In genomic region chr4:83455300-83456183, GRCh38 we compare ENCODE assay signal across 8 cellular contexts. TPM values are rescaled to one million over a fixed set of nuclear protein-coding genes. Genes with fewer than 3 reads are reported as not detected.
A peak's percentile ranks its signal among the peaks of the same experiment; 100 is the strongest.
DNase-seq lines count a peak whose midpoint lies in the region; ATAC-seq and TF ChIP-seq lines count a peak whose summit lies in the region.

HELQ (minus strand) TSS chr4:83455823; CDS start chr4:83455693, 130 bp downstream.
MRPS18C (plus strand) TSS chr4:83456058; CDS start chr4:83456078, 20 bp downstream.

- TF ChIP-seq CTCF in DND-41 (IDR thresholded peaks at IDR 0.05; ENCODE audit: borderline replicate concordance, extremely low read depth, low read length, poor library complexity, severe bottlenecking) = peak; percentile 39
- TF ChIP-seq CTCF in KMS-11 (conservative IDR thresholded peaks at IDR 0.05; ENCODE audit: low read depth, low read length) = 0 out of 2 replicates have a peak, but pooled peaks have one; percentile 17
- TF ChIP-seq CTCF in Panc1 (IDR thresholded peaks at IDR 0.05) = no peak

- no peaks in the 10 kb centered on the region for H4K20me1 ChIP-seq in DND-41 (ENCODE audit: insufficient read depth, low read length)
- H4K20me1 ChIP-seq in KMS-11 (ENCODE audit: insufficient read depth) = no peaks in the 10 kb centered on the region

- peaks cover 58% of the 10 kb centered on the region for H3K36me3 ChIP-seq in DND-41 (ENCODE audit: insufficient read depth, low read length)
- H3K36me3 ChIP-seq in KMS-11 (ENCODE audit: insufficient read depth) = peaks cover 15% of the 10 kb centered on the region; the same call in 1 of the 2 replicates
- peaks cover 32% of the 10 kb centered on the region for H3K36me3 ChIP-seq in Panc1 (ENCODE audit: control insufficient read depth, insufficient read depth, low read length)
- H3K36me3 ChIP-seq in esophagus (ENCODE audit: control insufficient read depth in 2 of 2, insufficient read depth in 2 of 2, low read length in 1 of 2) = peaks cover 0 to 4% of the 10 kb centered on the region in 2 donors
- H3K36me3 ChIP-seq in mucosa of stomach (ENCODE audit: control insufficient read depth, insufficient read depth, low read length) = no peaks in the 10 kb centered on the region

- in situ Hi-C loops in Panc1 (cut with HindIII; ENCODE audit: low pct_unique_long_range_greater_than_20kb, low sequenced_read_pairs) = no loop called here

- H3K36me3 Mint-ChIP-seq in activated T-cell treated with anti-CD3 and anti-CD28 coated beads, Interleukin-2, amount 50 U/mL, for 4 hours (ENCODE audit: insufficient read depth) = peaks cover 43% of the 10 kb centered on the region

- H3K79me2 ChIP-seq in DND-41 (ENCODE audit: insufficient read depth, low read length) = peaks cover 62% of the 10 kb centered on the region
- H3K79me2 ChIP-seq in KMS-11 (ENCODE audit: insufficient read depth, low read depth) = peaks cover 41% of the 10 kb centered on the region

- CTCF ChIA-PET in Panc1 (lab: Charles Lee) = no interaction called here

- H3K4me1 ChIP-seq in DND-41 (ENCODE audit: insufficient read depth, low read length) (peaks cover 36% of the 10 kb centered on the region), KMS-11 (ENCODE audit: low read depth, poor library complexity, severe bottlenecking) (peaks cover 27% of the 10 kb centered on the region), Panc1 (ENCODE audit: control insufficient read depth, insufficient read depth, low read length) (peaks cover 10% of the 10 kb centered on the region; the same call in 1 of the 2 replicates), esophagus (ENCODE audit: control insufficient read depth in 2 of 2, insufficient read depth in 2 of 2, low read length in 1 of 2) (no peaks in the 10 kb centered on the region), mucosa of stomach (ENCODE audit: control insufficient read depth, insufficient read depth, low read length) (no peaks in the 10 kb centered on the region)

- H3K9me3 ChIP-seq in DND-41 (ENCODE audit: insufficient read depth, low read length, severe bottlenecking) (no peaks in the 10 kb centered on the region), Panc1 (ENCODE audit: control insufficient read depth, insufficient read depth, low read depth, low read length) (no peaks in the 10 kb centered on the region), esophagus (ENCODE audit: control insufficient read depth in 2 of 2, insufficient read depth in 1 of 2, low read depth in 1 of 2, low read length in 1 of 2) (no peaks in the 10 kb centered on the region), mucosa of stomach (ENCODE audit: control insufficient read depth, low read length) (no peaks in the 10 kb centered on the region)

- H3K4me3 Mint-ChIP-seq in activated T-cell treated with anti-CD3 and anti-CD28 coated beads, Interleukin-2, amount 50 U/mL, for 4 hours = peak within 1 kb of the TSS; percentile 100

- DNase-seq in DND-41 (peak; percentile 98), Panc1 (ENCODE audit: low read depth, low spot score) (peak; percentile 92)
- DNase-seq in activated T-cell treated with anti-CD3 and anti-CD28 coated beads, Interleukin-2, amount 50 U/mL, for 4 hours = peak; percentile 90
- DNase-seq in stimulated activated CD8-positive, alpha-beta memory T cell treated with anti-CD3 and anti-CD28 coated beads, Interleukin-7, amount 100 ng/mL, for 1 hour (ENCODE audit: low read depth in 2 of 2) = peak; percentile 82 to 86

- no peaks in the 10 kb centered on the region for H3K27me3 ChIP-seq in DND-41 (ENCODE audit: insufficient read depth, low read length, poor library complexity)
- no peaks in the 10 kb centered on the region for H3K27me3 ChIP-seq in KMS-11 (ENCODE audit: insufficient read depth, low read depth)
- no peaks in the 10 kb centered on the region for H3K27me3 ChIP-seq in Panc1 (ENCODE audit: control insufficient read depth, insufficient read depth, low read length)
- no peaks in the 10 kb centered on the region for H3K27me3 ChIP-seq in esophagus (ENCODE audit: control insufficient read depth in 1 of 2, insufficient read depth in 2 of 2, low read length in 2 of 2)
- no peaks in the 10 kb centered on the region for H3K27me3 ChIP-seq in mucosa of stomach (ENCODE audit: control insufficient read depth, insufficient read depth, low read length)

- POLR2A ChIA-PET in Panc1 (lab: Charles Lee) = no interaction called here

- intact Hi-C loops in Panc1 (cut with micrococcal nuclease; ENCODE audit: unreplicated experiment) = no loop called here

- H3K4me1 Mint-ChIP-seq in activated T-cell treated with anti-CD3 and anti-CD28 coated beads, Interleukin-2, amount 50 U/mL, for 4 hours (ENCODE audit: low read depth) = peaks cover 47% of the 10 kb centered on the region

- H3K27ac ChIP-seq in DND-41 (ENCODE audit: low read length) (peak within 1 kb of the TSS; percentile 92), KMS-11 (peak within 1 kb of the TSS; percentile 66), Panc1 (ENCODE audit: low read length) (peak within 1 kb of the TSS; percentile 97), esophagus (ENCODE audit: low read depth in 2 of 2, low read length in 1 of 2) (peak within 1 kb of the TSS; percentile 98 to 100)

- peak; percentile 91 for ATAC-seq in DND-41 (ENCODE audit: insufficient read depth, low read depth)
- peak; percentile 94 for ATAC-seq in GM21737 (IDR thresholded peaks at IDR 0.05; ENCODE audit: unreplicated experiment)
- peak; percentile 99 for ATAC-seq in Panc1
- peak; percentile 89 to 91 for ATAC-seq in activated T-cell treated with anti-CD3 and anti-CD28 coated beads, Interleukin-2, amount 50 U/mL, for 4 hours

- H2AFZ ChIP-seq in DND-41 (ENCODE audit: low read depth, low read length) (peak within 1 kb of the TSS; percentile 91), KMS-11 (ENCODE audit: low read depth) (peak within 1 kb of the TSS; percentile 77)

- H3K9me3 Mint-ChIP-seq in activated T-cell treated with anti-CD3 and anti-CD28 coated beads, Interleukin-2, amount 50 U/mL, for 4 hours = no peaks in the 10 kb centered on the region

- peak within 1 kb of the TSS; percentile 66 to 71 for H3K4me3 ChIP-seq in DND-41 (ENCODE audit: low read depth in 1 of 2, low read length in 2 of 2)
- peak within 1 kb of the TSS; percentile 92 for H3K4me3 ChIP-seq in KMS-11 (IDR thresholded peaks at IDR 0.05; ENCODE audit: insufficient read depth, low read depth, low read length)
- H3K4me3 ChIP-seq in Panc1 (ENCODE audit: low read depth in 2 of 2, low read length in 2 of 2) = peak within 1 kb of the TSS; percentile 96 to 97
- H3K4me3 ChIP-seq in esophagus (ENCODE audit: low read depth in 1 of 2, low read length in 2 of 2) = peak within 1 kb of the TSS; percentile 88 to 98
- peak within 1 kb of the TSS; percentile 90 for H3K4me3 ChIP-seq in mucosa of stomach (ENCODE audit: low read length)

- H3K4me2 ChIP-seq in DND-41 (ENCODE audit: insufficient read depth, low read length) = peak within 1 kb of the TSS; percentile 79
- peak within 1 kb of the TSS; percentile 92 for H3K4me2 ChIP-seq in KMS-11

- peak within 1 kb of the TSS; percentile 83 for H3K9ac ChIP-seq in DND-41 (ENCODE audit: low read depth, low read length)
- H3K9ac ChIP-seq in KMS-11 = peak within 1 kb of the TSS; percentile 78
- peak within 1 kb of the TSS; percentile 95 for H3K9ac ChIP-seq in mucosa of stomach (ENCODE audit: low read length)

- BruUV-seq in Panc1 (replicated peaks; lab: Mats Ljungman, UMichigan) = TSS peak; percentile 70

- no peaks in the 10 kb centered on the region for H3K27me3 Mint-ChIP-seq in activated T-cell treated with anti-CD3 and anti-CD28 coated beads, Interleukin-2, amount 50 U/mL, for 4 hours (ENCODE audit: low read depth)

- WGBS in esophagus, 2 donors = 0% methylated on average over 57 of the region's 57 CpGs

RNA-seq across cellular contexts. Expression of gene HELQ, which starts in this region (rescaled TPM):
- total RNA-seq in Panc1 (2021; ENCODE audit: unreplicated experiment) = 9.3 TPM
- polyA plus RNA-seq in Panc1 (2012; ENCODE audit: insufficient read length) = 2.4 TPM
- 10 to 100 TPM; 13.5 to 14.2 (median 13.7) TPM for total RNA-seq in activated T-cell treated with anti-CD3 and anti-CD28 coated beads, Interleukin-2, amount 50 U/mL, for 4 hours
- 1 to 10 TPM; 4.3 to 6.6 TPM for polyA plus RNA-seq in esophagus

RNA-seq across cellular contexts. Expression of gene MRPS18C, which starts in this region (rescaled TPM):
- 50.8 TPM for total RNA-seq in Panc1 (2021; ENCODE audit: unreplicated experiment)
- 54.7 TPM for polyA plus RNA-seq in Panc1 (2012; ENCODE audit: insufficient read length)
- total RNA-seq in activated T-cell treated with anti-CD3 and anti-CD28 coated beads, Interleukin-2, amount 50 U/mL, for 4 hours = 100 to 1,000 TPM; 109 to 118 (median 111) TPM
- 10 to 100 TPM; 28.9 to 29.2 TPM for polyA plus RNA-seq in esophagus

Comparison
In these comparisons a context has a peak if more than half of its experiments do, and no peak if none do; other contexts are left out.
1. Peak in every context shown above with its lines: DNase-seq, ATAC-seq, H3K4me3 ChIP-seq and H3K27ac ChIP-seq.